Comparison of ENCODE assay signal across 20 cellular contexts in the genomic region with DNA sequence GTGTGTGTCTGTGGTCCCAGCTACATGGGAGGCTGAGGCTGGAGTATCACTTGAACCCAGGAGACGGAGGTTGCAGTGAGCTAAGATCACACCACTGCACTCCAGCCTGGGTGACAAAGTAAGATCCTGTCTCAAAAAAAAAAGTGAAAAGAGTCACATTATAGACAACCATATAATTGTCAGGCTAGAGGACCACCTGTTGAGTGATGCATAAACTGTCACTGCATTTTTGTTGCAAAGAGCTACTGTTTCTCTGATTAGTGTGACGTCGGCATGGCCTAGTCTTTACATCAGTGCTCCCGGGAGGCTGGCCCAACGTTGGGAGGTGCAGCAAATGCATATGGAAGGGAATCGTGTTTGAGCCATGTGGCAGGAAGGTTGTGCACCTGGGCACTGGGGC. TPM values are rescaled to one million over a fixed set of nuclear protein-coding genes. Genes with fewer than 3 reads are reported as not detected.
DNase-seq lines count a peak whose midpoint lies in the region; ATAC-seq and TF ChIP-seq lines count a peak whose summit lies in the region.
"Had no signal": no experiment of that assay in that cellular context is flagged by ENCODE, and none has a peak within 500 bp of the region (broad histone marks: within the 10 kb centered on the region; RNA-seq: fewer than 3 reads in every experiment).

No MANE protein-coding gene starts in this region.

- POLR2A ChIA-PET in MCF 10A (lab: Yijun Ruan, JAX) = interaction anchor here (0.6 kb wide), 1 partner anchor 799 kb away, joined by 3 read pairs; no protein-coding TSS in a partner anchor

- H3K27ac ChIP-seq in breast epithelium (no peak overlapping the region), neuronal stem cell (replicated peaks; ENCODE audit: low read length) (no peak overlapping the region)

- no peaks in the 10 kb centered on the region for H3K27me3 Mint-ChIP-seq in MCF 10A (ENCODE audit: insufficient read depth, unreplicated experiment)
- H3K27me3 Mint-ChIP-seq in activated T-helper 17 cell treated with anti-CD3 and anti-CD28 coated beads, Interleukin-2, amount 50 U/mL, for 72 hours = no peaks in the 10 kb centered on the region
- no peaks in the 10 kb centered on the region for H3K27me3 Mint-ChIP-seq in activated T-helper 2 cell treated with anti-CD3 and anti-CD28 coated beads, Interferon-gamma antibody, Interleukin-2, Interleukin-4, amounts not matched to agents 10 μg/mL and 5 μg/mL and 100 μg/mL, durations not matched to agents 14 hours and 24 hours and 36 hours (ENCODE audit: low read depth)
- H3K27me3 Mint-ChIP-seq: CD4-positive, CD25-positive, alpha-beta regulatory T cell; IgD-negative memory B cell had no signal

- intact Hi-C loops in MCF 10A (cut with micrococcal nuclease) (loop anchor here (10.0 kb wide), 1 partner anchor 80 kb away; no protein-coding TSS in a partner anchor), breast epithelium (cut with DNase I; ENCODE audit: low total_unique reads) (no loop called here)
- intact Hi-C loops in activated T-helper 2 cell treated with anti-CD3 and anti-CD28 coated beads, Interferon-gamma antibody, Interleukin-2, Interleukin-4, amounts not matched to agents 10 μg/mL and 5 μg/mL and 100 μg/mL, durations not matched to agents 14 hours and 24 hours and 36 hours (cut with micrococcal nuclease) = no loop called here

- H3K18ac ChIP-seq in neuronal stem cell (ENCODE audit: low read length) = no peak overlapping the region

- no peak overlapping the region for H4K8ac ChIP-seq in neuronal stem cell (ENCODE audit: low read depth, low read length)

- H3K4me3 ChIP-seq in breast epithelium (no peak overlapping the region), neuronal stem cell (ENCODE audit: low read length in 2 of 2) (no peak overlapping the region)
- H3K4me3 ChIP-seq: GM12878 had no signal

- no peak overlapping the region for H2BK120ac ChIP-seq in neuronal stem cell (ENCODE audit: low read depth, low read length)

- H3K27me3 ChIP-seq in breast epithelium (no peaks in the 10 kb centered on the region), neuronal stem cell (ENCODE audit: control insufficient read depth in 3 of 3, insufficient read depth in 3 of 3, low read depth in 1 of 3, low read length in 3 of 3) (no peaks in the 10 kb centered on the region)
- H3K27me3 ChIP-seq: BE2C had no signal

- no peaks in the 10 kb centered on the region for H3K79me1 ChIP-seq in neuronal stem cell (ENCODE audit: low read depth, low read length)

- no peak for DNase-seq in MCF 10A (ENCODE audit: unreplicated experiment)
- no peak for DNase-seq in breast epithelium (ENCODE audit: low spot score in 2 of 2)
- no peak for DNase-seq in neuronal stem cell (ENCODE audit: low spot score)
- no peak for DNase-seq in cerebellum (ENCODE audit: low spot score)
- no peak for DNase-seq in activated T-helper 2 cell treated with anti-CD3 and anti-CD28 coated beads, Interferon-gamma antibody, Interleukin-2, Interleukin-4, amounts not matched to agents 10 μg/mL and 5 μg/mL and 100 μg/mL, durations not matched to agents 14 hours and 24 hours and 36 hours (ENCODE audit: low spot score)
- DNase-seq: ACHN; BE2C; C1 segment of cervical spinal cord; CD4-positive, CD25-positive, alpha-beta regulatory T cell; CD8-positive, alpha-beta memory T cell; COR-L47; DMS 273 treated with DMSO at 0.1 percent for 48 hours; DMS53; DND-41; EL; H9 had no signal

- BruUV-seq in MCF 10A (replicated peaks; lab: Mats Ljungman, UMichigan) = no TSS peak

- H3K4ac ChIP-seq in neuronal stem cell (ENCODE audit: low read length) = no peak overlapping the region

- H3K4me1 Mint-ChIP-seq in MCF 10A (ENCODE audit: insufficient read depth, unreplicated experiment) = peaks cover 47% of the 10 kb centered on the region
- H3K4me1 Mint-ChIP-seq in activated T-helper 17 cell treated with anti-CD3 and anti-CD28 coated beads, Interleukin-2, amount 50 U/mL, for 72 hours = peaks cover 51% of the 10 kb centered on the region
- H3K4me1 Mint-ChIP-seq in activated T-helper 2 cell treated with anti-CD3 and anti-CD28 coated beads, Interferon-gamma antibody, Interleukin-2, Interleukin-4, amounts not matched to agents 10 μg/mL and 5 μg/mL and 100 μg/mL, durations not matched to agents 14 hours and 24 hours and 36 hours (ENCODE audit: low read depth) = peaks cover 70% of the 10 kb centered on the region

- H2AK5ac ChIP-seq in neuronal stem cell (ENCODE audit: low read depth, low read length) = no peak overlapping the region

- H2BK5ac ChIP-seq in neuronal stem cell (ENCODE audit: low read length) = peak overlapping the region; percentile 28

- peaks cover 35% of the 10 kb centered on the region for H3K36me3 Mint-ChIP-seq in MCF 10A (ENCODE audit: insufficient read depth, unreplicated experiment)
- peaks cover 81% of the 10 kb centered on the region for H3K36me3 Mint-ChIP-seq in activated T-helper 17 cell treated with anti-CD3 and anti-CD28 coated beads, Interleukin-2, amount 50 U/mL, for 72 hours (ENCODE audit: low read depth)
- H3K36me3 Mint-ChIP-seq in activated T-helper 2 cell treated with anti-CD3 and anti-CD28 coated beads, Interferon-gamma antibody, Interleukin-2, Interleukin-4, amounts not matched to agents 10 μg/mL and 5 μg/mL and 100 μg/mL, durations not matched to agents 14 hours and 24 hours and 36 hours (ENCODE audit: low read depth) = peaks cover 80% of the 10 kb centered on the region

- no peak overlapping the region for H2AFZ ChIP-seq in neuronal stem cell (ENCODE audit: low read length)

- no CpG with 5 or more reads among the region's 6 CpGs for WGBS in neuronal stem cell (ENCODE audit: extremely low coverage in 2 of 2, insufficient read length in 2 of 2, insufficient replicate concordance in 1 of 2), 2 donors

- no peak for TF ChIP-seq CTCF in MCF 10A (IDR thresholded peaks at IDR 0.05; ENCODE audit: unreplicated experiment)
- TF ChIP-seq CTCF in breast epithelium (IDR thresholded peaks at IDR 0.05) = no peak

- H3K14ac ChIP-seq in neuronal stem cell (ENCODE audit: low read length) = no peak overlapping the region

- H3K4me1 ChIP-seq in breast epithelium (no peaks in the 10 kb centered on the region), neuronal stem cell (ENCODE audit: control insufficient read depth in 2 of 2, insufficient read depth in 1 of 2, low read depth in 1 of 2, low read length in 2 of 2) (peaks cover 0 to 6% of the 10 kb centered on the region in 2 donors)

- H3K27ac Mint-ChIP-seq in MCF 10A (ENCODE audit: low read depth, unreplicated experiment) = peak overlapping the region; percentile 75
- peak overlapping the region; percentile 36 for H3K27ac Mint-ChIP-seq in activated T-helper 17 cell treated with anti-CD3 and anti-CD28 coated beads, Interleukin-2, amount 50 U/mL, for 72 hours
- H3K27ac Mint-ChIP-seq in activated T-helper 2 cell treated with anti-CD3 and anti-CD28 coated beads, Interferon-gamma antibody, Interleukin-2, Interleukin-4, amounts not matched to agents 10 μg/mL and 5 μg/mL and 100 μg/mL, durations not matched to agents 14 hours and 24 hours and 36 hours = no peak overlapping the region
- H3K27ac Mint-ChIP-seq: H9 had no signal

- no peaks in the 10 kb centered on the region for H3K36me3 ChIP-seq in breast epithelium
- peaks cover 2 to 18% of the 10 kb centered on the region in 2 donors for H3K36me3 ChIP-seq in neuronal stem cell (replicated peaks in 1 of 2; ENCODE audit: control insufficient read depth in 2 of 2, insufficient read depth in 2 of 2, low read length in 2 of 2)

- H4K91ac ChIP-seq in neuronal stem cell (ENCODE audit: low read depth, low read length, poor library complexity) = no peak overlapping the region

- no peaks in the 10 kb centered on the region for H3K9me3 Mint-ChIP-seq in MCF 10A (ENCODE audit: unreplicated experiment)
- H3K9me3 Mint-ChIP-seq in activated T-helper 17 cell treated with anti-CD3 and anti-CD28 coated beads, Interleukin-2, amount 50 U/mL, for 72 hours = no peaks in the 10 kb centered on the region
- peaks cover 6% of the 10 kb centered on the region for H3K9me3 Mint-ChIP-seq in activated T-helper 2 cell treated with anti-CD3 and anti-CD28 coated beads, Interferon-gamma antibody, Interleukin-2, Interleukin-4, amounts not matched to agents 10 μg/mL and 5 μg/mL and 100 μg/mL, durations not matched to agents 14 hours and 24 hours and 36 hours
- H3K9me3 Mint-ChIP-seq: CD4-positive, CD25-positive, alpha-beta regulatory T cell; CD8-positive, alpha-beta memory T cell; H9; IgD-negative memory B cell had no signal

- H3K9ac ChIP-seq in neuronal stem cell (ENCODE audit: low read depth, low read length, poor library complexity) = no peak overlapping the region

- no peak overlapping the region for H3K23ac ChIP-seq in neuronal stem cell (ENCODE audit: low read depth, low read length, poor library complexity)

- no peak overlapping the region for H3K4me3 Mint-ChIP-seq in MCF 10A (ENCODE audit: unreplicated experiment)
- no peak overlapping the region for H3K4me3 Mint-ChIP-seq in activated T-helper 17 cell treated with anti-CD3 and anti-CD28 coated beads, Interleukin-2, amount 50 U/mL, for 72 hours
- H3K4me3 Mint-ChIP-seq in activated T-helper 2 cell treated with anti-CD3 and anti-CD28 coated beads, Interferon-gamma antibody, Interleukin-2, Interleukin-4, amounts not matched to agents 10 μg/mL and 5 μg/mL and 100 μg/mL, durations not matched to agents 14 hours and 24 hours and 36 hours (ENCODE audit: low read depth) = no peak overlapping the region
- H3K4me3 Mint-ChIP-seq: CD4-positive, CD25-positive, alpha-beta regulatory T cell; CD8-positive, alpha-beta memory T cell; H9; IgD-negative memory B cell had no signal

- H3K4me2 ChIP-seq in neuronal stem cell (ENCODE audit: insufficient read depth, low read length, poor library complexity, severe bottlenecking) = no peak overlapping the region

- no peak for ATAC-seq in activated T-helper 17 cell treated with anti-CD3 and anti-CD28 coated beads, Interleukin-2, amount 50 U/mL, for 72 hours (replicated peaks)
- ATAC-seq in HG02571 (IDR thresholded peaks at IDR 0.05; ENCODE audit: unreplicated experiment) = no peak
- ATAC-seq: GM12878 had no signal

- TF ChIP-seq POLR2A in breast epithelium (IDR thresholded peaks at IDR 0.05) = no peak

- no peaks in the 10 kb centered on the region for H3K9me3 ChIP-seq in breast epithelium
- no peaks in the 10 kb centered on the region for H3K9me3 ChIP-seq in neuronal stem cell (replicated peaks in 1 of 2; ENCODE audit: control insufficient read depth in 2 of 2, insufficient read depth in 1 of 2, low read depth in 1 of 2, low read length in 2 of 2)
- H3K9me3 ChIP-seq: BE2C had no signal

- CTCF ChIA-PET in MCF 10A (lab: Yijun Ruan, JAX) = interaction anchor here (0.5 kb wide), 1 partner anchor 41 kb away, joined by 3 read pairs; no protein-coding TSS in a partner anchor

- H2BK15ac ChIP-seq in neuronal stem cell (ENCODE audit: low read length) = no peak overlapping the region

- H2BK12ac ChIP-seq in neuronal stem cell (ENCODE audit: low read length) = no peak overlapping the region

RNA-seq across cellular contexts. Expression of gene CLEC16A, which starts 50.2 kb away (rescaled TPM):
- 29.1 and 32.4 TPM in 2 replicates for total RNA-seq in MCF 10A (2022)
- total RNA-seq in breast epithelium = 10 to 100 TPM; 20.0 to 35.3 (median 33.1) TPM
- 10 to 100 TPM; 24.3 to 24.8 TPM for total RNA-seq in activated T-helper 17 cell treated with anti-CD3 and anti-CD28 coated beads, Interleukin-2, amount 50 U/mL, for 72 hours
- 7.1 TPM for polyA plus RNA-seq in neuronal stem cell (2013, experiment 1 of 2)
- polyA plus RNA-seq in neuronal stem cell (2013, experiment 2 of 2) = 6.7 TPM
- total RNA-seq in cerebellum = 28.8 TPM
- 44.8 and 48.7 TPM in 2 replicates for total RNA-seq in activated T-helper 2 cell treated with anti-CD3 and anti-CD28 coated beads, Interferon-gamma antibody, Interleukin-2, Interleukin-4, amounts not matched to agents 10 μg/mL and 5 μg/mL and 100 μg/mL, durations not matched to agents 14 hours and 24 hours and 36 hours

RNA-seq across cellular contexts. Expression of gene DEXI, which starts 52.3 kb away (rescaled TPM):
- 21.6 and 24.1 TPM in 2 replicates for total RNA-seq in MCF 10A (2022)
- 10 to 100 TPM; 50.3 to 88.5 (median 52.8) TPM for total RNA-seq in breast epithelium
- 10 to 100 TPM; 22.6 to 24.6 TPM for total RNA-seq in activated T-helper 17 cell treated with anti-CD3 and anti-CD28 coated beads, Interleukin-2, amount 50 U/mL, for 72 hours
- polyA plus RNA-seq in neuronal stem cell (2013, experiment 1 of 2) = 25.2 TPM
- polyA plus RNA-seq in neuronal stem cell (2013, experiment 2 of 2) = 25.3 TPM
- total RNA-seq in cerebellum = 18.6 TPM
- total RNA-seq in activated T-helper 2 cell treated with anti-CD3 and anti-CD28 coated beads, Interferon-gamma antibody, Interleukin-2, Interleukin-4, amounts not matched to agents 10 μg/mL and 5 μg/mL and 100 μg/mL, durations not matched to agents 14 hours and 24 hours and 36 hours = 38.5 and 38.7 TPM in 2 replicates
